Comparison of ENCODE assay signal across 1 cellular context in genomic region chr14:81220767-81221578, GRCh38.
A peak's percentile ranks its signal among the peaks of the same experiment; 100 is the strongest.
TF ChIP-seq lines count a peak whose summit lies in the region.

GTF2A1 (minus strand) TSS chr14:81220959; CDS start chr14:81220518, 441 bp downstream.

TF ChIP-seq in K562, 482 proteins besides CTCF, POLR2A, EP300 and RAD21 (continued from another document):
- TF ChIP-seq HLTF (IDR thresholded peaks at IDR 0.05) (0 out of 2 replicates have a peak, but pooled peaks have one; percentile 37), MIER1 (IDR thresholded peaks at IDR 0.05; ENCODE audit: low read depth) (no peak), GABPA (tag; conservative IDR thresholded peaks at IDR 0.05; ENCODE audit: low read depth) (peak; percentile 78), SIN3A (IDR thresholded peaks at IDR 0.05; ENCODE audit: borderline replicate concordance in 2 of 2, control insufficient read depth in 1 of 2, low read depth in 2 of 2, low read length in 2 of 2) (peak in 1 of 2 experiments; percentile 75; a peak in 2 of 4 replicates), ATF4 (CRISPR knock-in tag; IDR thresholded peaks at IDR 0.05) (no peak), THRA (IDR thresholded peaks at IDR 0.05) (no peak), FOS (IDR thresholded peaks at IDR 0.05; ENCODE audit: extremely low read depth, insufficient read length) (peak; percentile 1), BHLHE40 (IDR thresholded peaks at IDR 0.05; ENCODE audit: low read length) (peak; percentile 92), FOXM1 (IDR thresholded peaks at IDR 0.05; ENCODE audit: low read depth) (peak; percentile 82), FOXM1 (CRISPR knock-in tag; IDR thresholded peaks at IDR 0.05; ENCODE audit: low read depth) (peak; percentile 74; the same call in 1 of the 2 replicates), ZNF274 (IDR thresholded peaks at IDR 0.05; ENCODE audit: borderline replicate concordance, low read depth, low read length) (no peak), NFRKB (IDR thresholded peaks at IDR 0.05; ENCODE audit: low read depth) (peak; percentile 86), ZFX (CRISPR knock-in tag; IDR thresholded peaks at IDR 0.05) (peak; percentile 88; the same call in 1 of the 2 replicates), ZNF583 (CRISPR knock-in tag; IDR thresholded peaks at IDR 0.05) (no peak), ELF2 (CRISPR knock-in tag; IDR thresholded peaks at IDR 0.05) (peak; percentile 96), BRD4 (IDR thresholded peaks at IDR 0.05) (0 out of 2 replicates have a peak, but pooled peaks have one; percentile 8), USF2 (CRISPR knock-in tag; IDR thresholded peaks at IDR 0.05) (peak; percentile 96), ZNF639 (CRISPR knock-in tag; conservative IDR thresholded peaks at IDR 0.05 in 1 of 2, IDR thresholded peaks at IDR 0.05 in 1 of 2) (peak in 1 of 2 experiments; percentile 80; a peak in 2 of 4 replicates), TRIM24 (IDR thresholded peaks at IDR 0.05) (peak; percentile 15 to 41; a peak in 1 of 4 replicates), HMGN3 (IDR thresholded peaks at IDR 0.05; ENCODE audit: borderline replicate concordance, extremely low read depth, insufficient read length, low read depth, low read length) (peak; percentile 53), ATF3 (IDR thresholded peaks at IDR 0.05) (peak; percentile 52), ATF3 (CRISPR knock-in tag; conservative IDR thresholded peaks at IDR 0.05) (peak; percentile 82), TFAP4 (CRISPR knock-in tag; IDR thresholded peaks at IDR 0.05; ENCODE audit: borderline replicate concordance) (peak; percentile 84), ZNF511 (CRISPR knock-in tag; IDR thresholded peaks at IDR 0.05) (peak; percentile 93), ATF7 (IDR thresholded peaks at IDR 0.05) (peak; percentile 80), PRPF4 (IDR thresholded peaks at IDR 0.05; ENCODE audit: insufficient read depth, low read depth, low read length, poor library complexity, severe bottlenecking) (peak; percentile 80), FOXK1 (CRISPR knock-in tag; IDR thresholded peaks at IDR 0.05; ENCODE audit: borderline replicate concordance) (peak; percentile 61), ZBTB7A (IDR thresholded peaks at IDR 0.05; ENCODE audit: borderline replicate concordance, control insufficient read depth, low read depth, low read length) (peak; percentile 99), NRF1 (conservative IDR thresholded peaks at IDR 0.05 in 1 of 2, IDR thresholded peaks at IDR 0.05 in 1 of 2) (peak; percentile 90 to 91), KLF1 (tag; IDR thresholded peaks at IDR 0.05) (peak; percentile 89), MXI1 (IDR thresholded peaks at IDR 0.05; ENCODE audit: low read depth, low read length) (peak; percentile 63; the same call in 1 of the 2 replicates), RBM39 (optimal IDR thresholded peaks at IDR 0.05; ENCODE audit: low read depth, low read length) (peak; percentile 68), ADNP (tag; IDR thresholded peaks at IDR 0.05) (no peak), ZNF3 (CRISPR knock-in tag; IDR thresholded peaks at IDR 0.05) (no peak), CREB3 (tag; conservative IDR thresholded peaks at IDR 0.05; ENCODE audit: low read depth) (peak; percentile 73; the same call in 1 of the 2 replicates), ZMIZ1 (IDR thresholded peaks at IDR 0.05; ENCODE audit: low read depth in 2 of 2, low read length in 2 of 2) (peak in 1 of 2 experiments; percentile 81; a peak in 2 of 4 replicates)
